In genomic region chr20:44017905-44018683, GRCh38 we compare ENCODE assay signal across 9 cellular contexts.
DNase-seq lines count a peak whose midpoint lies in the region; ATAC-seq and TF ChIP-seq lines count a peak whose summit lies in the region.
"Had no signal": no experiment of that assay in that cellular context is flagged by ENCODE, and none has a peak within 500 bp of the region (broad histone marks: within the 10 kb centered on the region; RNA-seq: fewer than 3 reads in every experiment).

No MANE protein-coding gene starts in this region.

- ATAC-seq in left lobe of liver (peak; percentile 69), HG02678 (IDR thresholded peaks at IDR 0.05; ENCODE audit: unreplicated experiment) (no peak), GM21619 (IDR thresholded peaks at IDR 0.05; ENCODE audit: unreplicated experiment) (no peak), HG03108 (IDR thresholded peaks at IDR 0.05; ENCODE audit: unreplicated experiment) (no peak)

- TF ChIP-seq CTCF in VCaP (conservative IDR thresholded peaks at IDR 0.05), result no peak

- peak overlapping the region; percentile 99 for H3K27ac ChIP-seq in VCaP

- peak; percentile 78 for DNase-seq in AG08396 (ENCODE audit: low spot score)
- peak; percentile 99 for DNase-seq in NCI-H1092 treated with DMSO at 0.1 percent for 48 hours (lab: John Stamatoyannopoulos, UW)
- DNase-seq in left lobe of liver (ENCODE audit: low spot score), result peak; percentile 38
- no peak for DNase-seq in activated CD4-positive, alpha-beta T cell treated with anti-CD3 and anti-CD28 coated beads, Interleukin-2, amount 50 U/mL, for 4 hours
- DNase-seq: activated B cell treated with CpG ODN at 0.5 μM for 24 hours had no signal

Comparison
In these comparisons a context has a peak if more than half of its experiments do, and no peak if none do; other contexts are left out.
1. DNase-seq: peak in AG08396 (single experiment), NCI-H1092 treated with DMSO at 0.1 percent for 48 hours (single experiment) and left lobe of liver (single experiment); none in activated CD4-positive, alpha-beta T cell treated with anti-CD3 and anti-CD28 coated beads, Interleukin-2, amount 50 U/mL, for 4 hours (0 of 2).